ENCODE assay signal across 1 cellular context in genomic region chr11:798093-798713, GRCh38.
TF ChIP-seq lines count a peak whose summit lies in the region.

Gene SLC25A22 (minus strand): TSS chr11:798281. CDS start chr11:795006, 3,275 bp downstream.

TF ChIP-seq in HepG2, 621 proteins besides CTCF, POLR2A, EP300 and RAD21 (continued from another document and continues in another):
- TF ChIP-seq ZNF232 (CRISPR knock-in tag; IDR thresholded peaks at IDR 0.05; ENCODE audit: borderline replicate concordance) (no peak), DDIT3 (CRISPR knock-in tag; IDR thresholded peaks at IDR 0.05) (no peak), FOXK1 (CRISPR knock-in tag; IDR thresholded peaks at IDR 0.05; ENCODE audit: borderline replicate concordance, low read depth) (no peak), ZIK1 (CRISPR knock-in tag; IDR thresholded peaks at IDR 0.05; ENCODE audit: borderline replicate concordance, low read depth) (peak; percentile 48; the same call in 1 of the 2 replicates), SOX5 (CRISPR knock-in tag; IDR thresholded peaks at IDR 0.05; ENCODE audit: borderline replicate concordance) (no peak), DPF2 (CRISPR knock-in tag; IDR thresholded peaks at IDR 0.05; ENCODE audit: borderline replicate concordance, low read depth) (no peak), HMG20A (CRISPR knock-in tag; IDR thresholded peaks at IDR 0.05; ENCODE audit: borderline replicate concordance) (no peak), JDP2 (CRISPR knock-in tag; IDR thresholded peaks at IDR 0.05; ENCODE audit: borderline replicate concordance) (no peak), ZNF691 (CRISPR knock-in tag; IDR thresholded peaks at IDR 0.05; ENCODE audit: borderline replicate concordance, low read depth) (no peak), ZBTB14 (CRISPR knock-in tag; IDR thresholded peaks at IDR 0.05) (peak; percentile 84), IKZF1 (IDR thresholded peaks at IDR 0.05) (no peak), GTF3A (CRISPR knock-in tag; conservative IDR thresholded peaks at IDR 0.05) (no peak), ZNF574 (CRISPR knock-in tag; IDR thresholded peaks at IDR 0.05) (peak; percentile 47; the same call in 1 of the 2 replicates), TEF (CRISPR knock-in tag; IDR thresholded peaks at IDR 0.05) (no peak), ZNF672 (CRISPR knock-in tag; IDR thresholded peaks at IDR 0.05) (no peak), EED (CRISPR knock-in tag; IDR thresholded peaks at IDR 0.05) (no peak), PAF1 (CRISPR knock-in tag; IDR thresholded peaks at IDR 0.05) (no peak), HOXA7 (CRISPR knock-in tag; IDR thresholded peaks at IDR 0.05) (no peak), ZKSCAN1 (IDR thresholded peaks at IDR 0.05; ENCODE audit: low read length) (no peak), ZNF510 (CRISPR knock-in tag; IDR thresholded peaks at IDR 0.05; ENCODE audit: low read depth) (no peak), ZNF710 (CRISPR knock-in tag; IDR thresholded peaks at IDR 0.05; ENCODE audit: borderline replicate concordance) (no peak), MAX (IDR thresholded peaks at IDR 0.05) (no peak; the same call in 1 of the 2 replicates), ZNF160 (CRISPR knock-in tag; IDR thresholded peaks at IDR 0.05) (no peak), ZNF530 (CRISPR knock-in tag; IDR thresholded peaks at IDR 0.05; ENCODE audit: low read depth) (no peak), ZNF414 (CRISPR knock-in tag; IDR thresholded peaks at IDR 0.05) (no peak), SRSF9 (IDR thresholded peaks at IDR 0.05; ENCODE audit: borderline replicate concordance, insufficient read depth, low read depth, low read length, poor library complexity, severe bottlenecking) (no peak), PHF8 (CRISPR knock-in tag; IDR thresholded peaks at IDR 0.05) (peak; percentile 37), GTF2F1 (IDR thresholded peaks at IDR 0.05; ENCODE audit: low read length) (no peak), YY1 (IDR thresholded peaks at IDR 0.05; ENCODE audit: insufficient read depth, insufficient replicate concordance, low read depth, low read length) (peak; percentile 40), PLSCR1 (CRISPR knock-in tag; IDR thresholded peaks at IDR 0.05; ENCODE audit: borderline replicate concordance) (no peak), REST (IDR thresholded peaks at IDR 0.05; ENCODE audit: borderline replicate concordance in 1 of 2, low read depth in 1 of 2, low read length in 2 of 2) (no peak), ZBTB46 (CRISPR knock-in tag; IDR thresholded peaks at IDR 0.05; ENCODE audit: borderline replicate concordance) (no peak), SIN3A (IDR thresholded peaks at IDR 0.05; ENCODE audit: borderline replicate concordance, low read depth, low read length) (peak; percentile 40; the same call in 1 of the 2 replicates), LRRFIP1 (CRISPR knock-in tag; conservative IDR thresholded peaks at IDR 0.05) (no peak), RXRA (CRISPR knock-in tag; IDR thresholded peaks at IDR 0.05) (no peak), ZNF335 (CRISPR knock-in tag; IDR thresholded peaks at IDR 0.05) (no peak), ZSCAN21 (CRISPR knock-in tag; IDR thresholded peaks at IDR 0.05; ENCODE audit: borderline replicate concordance) (peak; percentile 41; the same call in 1 of the 2 replicates), E2F5 (CRISPR knock-in tag; conservative IDR thresholded peaks at IDR 0.05) (no peak)
